8 cellular contexts compared by ENCODE assay signal in the genomic region with DNA sequence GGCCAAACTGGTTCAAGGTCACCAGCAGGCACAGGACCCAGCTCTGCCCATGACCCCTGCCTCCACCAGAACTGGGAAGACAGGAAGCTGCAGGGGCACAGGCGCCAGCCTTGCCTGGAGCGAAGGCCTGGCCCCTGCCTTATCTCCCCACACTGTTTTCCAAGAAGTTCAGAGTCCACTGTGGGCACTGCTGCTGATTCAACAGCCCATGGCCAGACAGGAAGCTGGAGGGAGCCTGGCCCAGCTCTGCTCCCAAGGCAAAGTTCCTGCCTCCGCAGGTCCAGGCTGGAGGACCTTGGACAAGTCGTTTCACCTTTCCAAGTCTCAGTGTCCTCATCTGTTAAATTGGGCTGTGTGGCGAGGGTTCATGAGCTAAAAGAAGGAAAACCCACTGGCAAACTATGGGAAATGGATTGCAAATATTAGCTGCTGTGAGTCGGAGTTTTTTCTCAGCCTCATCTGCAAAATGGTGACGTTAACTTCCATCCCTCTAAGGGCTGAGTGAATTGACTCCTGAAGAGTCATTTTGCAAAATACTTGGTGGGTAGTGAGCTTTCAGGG. TPM values are rescaled to one million over a fixed set of nuclear protein-coding genes. Genes with fewer than 3 reads are reported as not detected.
DNase-seq lines count a peak whose midpoint lies in the region; TF ChIP-seq lines count a peak whose summit lies in the region.

No MANE protein-coding gene starts in this region.

- no peak overlapping the region for H3K27ac ChIP-seq in smooth muscle cell (ENCODE audit: low read depth)

- peak overlapping the region; percentile 96 for H3K4me2 ChIP-seq in smooth muscle cell

- H3K4me3 Mint-ChIP-seq in HFFc6, result peak overlapping the region; percentile 88
- H3K4me3 Mint-ChIP-seq in activated T-helper 2 cell treated with anti-CD3 and anti-CD28 coated beads, Interferon-gamma antibody, Interleukin-2, Interleukin-4, amounts not matched to agents 10 μg/mL and 5 μg/mL and 100 μg/mL, durations not matched to agents 14 hours and 24 hours and 36 hours (ENCODE audit: low read depth), result peak overlapping the region; percentile 55

- no peak for TF ChIP-seq CTCF in HFFc6 (IDR thresholded peaks at IDR 0.05)
- no peak for TF ChIP-seq CTCF in smooth muscle cell (IDR thresholded peaks at IDR 0.05; ENCODE audit: borderline replicate concordance, insufficient read depth, poor library complexity, severe bottlenecking)
- no peak for TF ChIP-seq CTCF in GM10266 (IDR thresholded peaks at IDR 0.05; ENCODE audit: control insufficient read depth, insufficient read depth, low read depth, missing control alignments)

- H3K9me3 ChIP-seq in iPS-18c (ENCODE audit: control insufficient read depth, insufficient read depth, low read length) (no peaks in the 10 kb centered on the region), smooth muscle cell (replicated peaks; ENCODE audit: low read depth) (no peaks in the 10 kb centered on the region)

- peaks cover 10% of the 10 kb centered on the region for H4K20me1 ChIP-seq in smooth muscle cell (ENCODE audit: low read depth)

- H3K27me3 Mint-ChIP-seq in HFFc6 (ENCODE audit: insufficient read depth), result peaks cover 4% of the 10 kb centered on the region
- H3K27me3 Mint-ChIP-seq in activated T-helper 2 cell treated with anti-CD3 and anti-CD28 coated beads, Interferon-gamma antibody, Interleukin-2, Interleukin-4, amounts not matched to agents 10 μg/mL and 5 μg/mL and 100 μg/mL, durations not matched to agents 14 hours and 24 hours and 36 hours (ENCODE audit: low read depth), result peaks cover 18% of the 10 kb centered on the region

- H3K4me1 ChIP-seq in smooth muscle cell (ENCODE audit: low read depth), result peaks cover 13% of the 10 kb centered on the region

- H3F3A ChIP-seq in smooth muscle cell (ENCODE audit: low read depth), result no peaks in the 10 kb centered on the region

- H3K36me3 Mint-ChIP-seq in HFFc6 (ENCODE audit: low read depth), result no peaks in the 10 kb centered on the region
- H3K36me3 Mint-ChIP-seq in activated T-helper 2 cell treated with anti-CD3 and anti-CD28 coated beads, Interferon-gamma antibody, Interleukin-2, Interleukin-4, amounts not matched to agents 10 μg/mL and 5 μg/mL and 100 μg/mL, durations not matched to agents 14 hours and 24 hours and 36 hours (ENCODE audit: low read depth), result no peaks in the 10 kb centered on the region

- H2AFZ ChIP-seq in smooth muscle cell (ENCODE audit: low read depth), result peak overlapping the region; percentile 93

- H3K79me2 ChIP-seq in smooth muscle cell (ENCODE audit: low read depth), result peaks cover 3% of the 10 kb centered on the region

- WGBS in smooth muscle cell (ENCODE audit: low lambda C conversion rate), result 50% methylated on average over 7 of the region's 7 CpGs

- H3K9me3 Mint-ChIP-seq in HFFc6, result no peaks in the 10 kb centered on the region
- no peaks in the 10 kb centered on the region for H3K9me3 Mint-ChIP-seq in activated T-helper 2 cell treated with anti-CD3 and anti-CD28 coated beads, Interferon-gamma antibody, Interleukin-2, Interleukin-4, amounts not matched to agents 10 μg/mL and 5 μg/mL and 100 μg/mL, durations not matched to agents 14 hours and 24 hours and 36 hours

- H3K4me3 ChIP-seq in iPS-18c (ENCODE audit: insufficient read depth, low read depth, low read length), result peak overlapping the region; percentile 75
- H3K4me3 ChIP-seq in smooth muscle cell, result peak overlapping the region; percentile 97

- peaks cover 39% of the 10 kb centered on the region for H3K4me1 Mint-ChIP-seq in HFFc6 (ENCODE audit: low read depth)
- H3K4me1 Mint-ChIP-seq in activated T-helper 2 cell treated with anti-CD3 and anti-CD28 coated beads, Interferon-gamma antibody, Interleukin-2, Interleukin-4, amounts not matched to agents 10 μg/mL and 5 μg/mL and 100 μg/mL, durations not matched to agents 14 hours and 24 hours and 36 hours (ENCODE audit: low read depth), result peaks cover 5% of the 10 kb centered on the region

- H3K36me3 ChIP-seq in smooth muscle cell (ENCODE audit: low read depth), result no peaks in the 10 kb centered on the region

- DNase-seq in HFFc6 (no peak), smooth muscle cell (lab: John Stamatoyannopoulos, UW; ENCODE audit: unreplicated experiment) (no peak), NCI-H187 treated with DMSO at 0.1 percent for 48 hours (lab: John Stamatoyannopoulos, UW) (no peak), GM10266 (ENCODE audit: extremely low spot score) (no peak), GM03348 (ENCODE audit: low spot score) (no peak), DMS53 (lab: John Stamatoyannopoulos, UW) (no peak)
- no peak for DNase-seq in activated T-helper 2 cell treated with anti-CD3 and anti-CD28 coated beads, Interferon-gamma antibody, Interleukin-2, Interleukin-4, amounts not matched to agents 10 μg/mL and 5 μg/mL and 100 μg/mL, durations not matched to agents 14 hours and 24 hours and 36 hours (ENCODE audit: low spot score)

- intact Hi-C loops in activated T-helper 2 cell treated with anti-CD3 and anti-CD28 coated beads, Interferon-gamma antibody, Interleukin-2, Interleukin-4, amounts not matched to agents 10 μg/mL and 5 μg/mL and 100 μg/mL, durations not matched to agents 14 hours and 24 hours and 36 hours (cut with micrococcal nuclease), result no loop called here

- H3K27me3 ChIP-seq in smooth muscle cell (ENCODE audit: low read depth), result no peaks in the 10 kb centered on the region

- H3K9ac ChIP-seq in smooth muscle cell (ENCODE audit: low read depth), result no peak overlapping the region

- H3K27ac Mint-ChIP-seq in HFFc6, result peak overlapping the region; percentile 27; the same call in 1 of the 2 replicates
- H3K27ac Mint-ChIP-seq in activated T-helper 2 cell treated with anti-CD3 and anti-CD28 coated beads, Interferon-gamma antibody, Interleukin-2, Interleukin-4, amounts not matched to agents 10 μg/mL and 5 μg/mL and 100 μg/mL, durations not matched to agents 14 hours and 24 hours and 36 hours, result no peak overlapping the region

RNA-seq across cellular contexts. Expression of a gene that starts 1.2 kb away (rescaled TPM):
- 10 to 100 TPM; 11.5 to 15.0 (median 14.0) TPM for total RNA-seq in HFFc6 (2021; fragmentation: NEBNext Ultra II Directional; extraction: Animal tissue kit (Norgen Biotek cat#: 25700))
- 3.9 and 4.3 TPM in 2 replicates for total RNA-seq in activated T-helper 2 cell treated with anti-CD3 and anti-CD28 coated beads, Interferon-gamma antibody, Interleukin-2, Interleukin-4, amounts not matched to agents 10 μg/mL and 5 μg/mL and 100 μg/mL, durations not matched to agents 14 hours and 24 hours and 36 hours
- 2.9 and 6.3 TPM in 2 replicates for total RNA-seq in smooth muscle cell
- polyA plus RNA-seq in smooth muscle cell, result 9.3 and 13.6 TPM in 2 replicates

RNA-seq across cellular contexts. Expression of a gene that starts 38.0 kb away (rescaled TPM):
- 10 to 100 TPM; 54.0 to 80.3 (median 69.8) TPM for total RNA-seq in HFFc6 (2021; fragmentation: NEBNext Ultra II Directional; extraction: Animal tissue kit (Norgen Biotek cat#: 25700))
- 48.3 and 50.9 TPM in 2 replicates for total RNA-seq in activated T-helper 2 cell treated with anti-CD3 and anti-CD28 coated beads, Interferon-gamma antibody, Interleukin-2, Interleukin-4, amounts not matched to agents 10 μg/mL and 5 μg/mL and 100 μg/mL, durations not matched to agents 14 hours and 24 hours and 36 hours
- total RNA-seq in smooth muscle cell, result 5.2 and 6.1 TPM in 2 replicates
- polyA plus RNA-seq in smooth muscle cell, result 3.7 and 4.7 TPM in 2 replicates
